18 cellular contexts compared by ENCODE assay signal in the genomic region with DNA sequence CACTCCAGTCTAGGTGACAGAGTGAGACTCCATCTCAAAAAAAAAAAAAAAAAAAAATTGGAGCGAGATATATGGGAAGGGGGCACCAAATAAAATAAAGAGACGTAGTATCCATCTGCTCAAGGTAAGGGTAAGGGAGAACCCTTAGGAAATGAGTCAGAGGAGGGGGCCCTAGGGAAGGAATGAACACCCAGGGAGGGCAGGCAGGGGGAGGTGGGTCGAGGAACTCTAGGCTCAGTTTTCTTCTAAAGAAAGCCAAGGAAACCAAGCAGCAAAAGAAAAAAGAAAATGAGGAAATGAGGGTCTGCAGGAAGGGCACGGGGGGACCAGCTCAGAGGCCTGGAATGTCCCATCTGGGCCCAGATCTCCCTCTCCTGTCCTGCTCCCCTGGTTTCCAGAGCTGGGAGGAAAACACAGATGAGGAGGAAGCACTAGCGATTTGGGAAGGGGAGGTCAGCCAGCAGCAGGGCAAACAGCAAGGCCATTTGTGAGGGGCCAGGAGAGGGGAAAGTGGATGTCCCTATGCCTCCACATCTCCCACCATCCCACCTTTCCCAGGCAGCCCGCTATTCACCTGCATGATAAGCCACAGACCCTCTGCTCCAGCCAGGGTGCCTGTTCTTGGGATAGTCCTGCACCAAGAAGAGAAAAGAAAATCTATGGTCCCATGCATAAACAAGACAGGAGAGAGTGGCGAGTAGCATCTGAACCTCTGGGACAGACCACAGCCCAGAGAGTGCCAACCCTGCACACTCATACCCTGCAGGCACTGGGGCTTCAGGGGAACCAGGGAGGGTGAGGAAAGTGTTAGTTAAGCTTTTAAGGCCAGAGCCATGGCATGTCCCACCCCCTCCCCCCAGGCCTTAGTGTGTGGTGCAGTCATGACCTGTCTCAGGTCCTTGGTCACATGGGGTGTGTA. TPM values are rescaled to one million over a fixed set of nuclear protein-coding genes. Genes with fewer than 3 reads are reported as not detected.
DNase-seq lines count a peak whose midpoint lies in the region; ATAC-seq and TF ChIP-seq lines count a peak whose summit lies in the region.
"Had no signal": no experiment of that assay in that cellular context is flagged by ENCODE, and none has a peak within 500 bp of the region (broad histone marks: within the 10 kb centered on the region; RNA-seq: fewer than 3 reads in every experiment).

No MANE protein-coding gene starts in this region.

- H2AFZ ChIP-seq in ACC112 (ENCODE audit: low read length, unreplicated experiment): no peak overlapping the region
- H2AFZ ChIP-seq in GM23248: no peak overlapping the region

- H3K4me2 ChIP-seq in GM23248 (ENCODE audit: unreplicated experiment): no peak overlapping the region

- H3K9me3 ChIP-seq in GM23248 (ENCODE audit: low read depth): no peaks in the 10 kb centered on the region
- no peaks in the 10 kb centered on the region for H3K9me3 ChIP-seq in ovary

- no peaks in the 10 kb centered on the region for H3K9me3 Mint-ChIP-seq in central memory CD8-positive, alpha-beta T cell
- H3K9me3 Mint-ChIP-seq: effector memory CD8-positive, alpha-beta T cell had no signal

- TF ChIP-seq EP300 in ovary (IDR thresholded peaks at IDR 0.05): no peak

- H3K36me3 Mint-ChIP-seq in central memory CD8-positive, alpha-beta T cell (ENCODE audit: insufficient read depth): peaks cover 38% of the 10 kb centered on the region

- DNase-seq in GM23248 (peak; percentile 52), ovary (peak in 4 of 5 donors; percentile 5 to 33 (median 20)), NCI-H1092 (lab: John Stamatoyannopoulos, UW) (no peak), NCI-H2196 treated with DMSO at 0.1 percent for 48 hours (lab: John Stamatoyannopoulos, UW; ENCODE audit: unreplicated experiment) (no peak), RPMI8226 (no peak)
- no peak for DNase-seq in central memory CD8-positive, alpha-beta T cell (ENCODE audit: low spot score in 2 of 2)
- no peak for DNase-seq in stimulated activated CD4-positive, alpha-beta T cell treated with anti-CD3 and anti-CD28 coated beads, Interleukin-4, amount 100 ng/mL, for 1 hour
- DNase-seq: activated CD4-positive, alpha-beta T cell treated with anti-CD3 and anti-CD28 coated beads, Interleukin-2, amount 50 U/mL, for 4 hours; activated gamma-delta T cell treated with Interleukin-2 at 50 U/mL for 16 hours; effector memory CD8-positive, alpha-beta T cell; NCI-H1930; NCI-H524 treated with DMSO at 0.1 percent for 48 hours; occipital lobe; small intestine; substantia nigra had no signal

- in situ Hi-C loops in GM23248 (cut with MboI): no loop called here

- TF ChIP-seq POLR2A in ovary (IDR thresholded peaks at IDR 0.05): peak; percentile 11

- TF ChIP-seq CTCF in ovary (IDR thresholded peaks at IDR 0.05): no peak

- H3K4me1 ChIP-seq in ACC112 (ENCODE audit: control insufficient read depth, insufficient read depth, low read length, unreplicated experiment): peaks cover 85% of the 10 kb centered on the region
- H3K4me1 ChIP-seq in GM23248 (ENCODE audit: insufficient read depth): peaks cover 48% of the 10 kb centered on the region
- H3K4me1 ChIP-seq in ovary (ENCODE audit: insufficient read depth): peaks cover 45% of the 10 kb centered on the region

- no peaks in the 10 kb centered on the region for H3K27me3 ChIP-seq in ACC112 (ENCODE audit: insufficient read depth, low read length)
- no peaks in the 10 kb centered on the region for H3K27me3 ChIP-seq in GM23248 (replicated peaks; ENCODE audit: insufficient read depth)
- no peaks in the 10 kb centered on the region for H3K27me3 ChIP-seq in ovary

- intact Hi-C loops in ovary (cut with DNase I): loop anchor here in 3 of 4 donors (2.0 to 5.0 kb wide), 2 partner anchors 31 to 130 kb away; no protein-coding TSS in a partner anchor

- no peaks in the 10 kb centered on the region for H4K20me1 ChIP-seq in GM23248 (ENCODE audit: insufficient read depth)

- H3K79me2 ChIP-seq in ACC112 (ENCODE audit: control insufficient read depth, insufficient read depth, low read length, unreplicated experiment) (no peaks in the 10 kb centered on the region), GM23248 (ENCODE audit: insufficient read depth) (peaks cover 4% of the 10 kb centered on the region)

- peaks cover 5% of the 10 kb centered on the region; the same call in 1 of the 2 replicates for H3K36me3 ChIP-seq in ACC112 (ENCODE audit: insufficient read depth, low read length)
- H3K36me3 ChIP-seq in GM23248 (ENCODE audit: low read depth): peaks cover 7% of the 10 kb centered on the region; the same call in 1 of the 2 replicates
- H3K36me3 ChIP-seq in ovary: no peaks in the 10 kb centered on the region

- H3K4me1 Mint-ChIP-seq in central memory CD8-positive, alpha-beta T cell: peaks cover 27% of the 10 kb centered on the region

- H3K27ac ChIP-seq in ACC112 (ENCODE audit: low read depth, low read length) (0 out of 2 replicates have a peak overlapping the region, but pooled peaks have one; percentile 13), GM23248 (peak overlapping the region; percentile 14; the same call in 1 of the 2 replicates), ovary (peak overlapping the region; percentile 11 to 41)

- WGBS in GM23248 (ENCODE audit: low coverage in 1 of 2, low lambda C conversion rate in 2 of 2, missing lambda C conversion rate in 2 of 2), 2 experiments: 71 to 79% methylated on average over 7 of the region's 7 CpGs
- WGBS in ovary, 3 donors: 72 to 78% (median 72%) methylated on average over 7 of the region's 7 CpGs

- H3K4me3 Mint-ChIP-seq in central memory CD8-positive, alpha-beta T cell: no peak overlapping the region
- H3K4me3 Mint-ChIP-seq: effector memory CD8-positive, alpha-beta T cell had no signal

- no peak overlapping the region for H3K9ac ChIP-seq in GM23248

- no peak for ATAC-seq in central memory CD8-positive, alpha-beta T cell (replicated peaks; ENCODE audit: extremely low read depth, poor library complexity, severe bottlenecking)
- ATAC-seq: Panc1 had no signal

- no peaks in the 10 kb centered on the region for H3K9me2 ChIP-seq in GM23248 (ENCODE audit: insufficient read depth)

- no peaks in the 10 kb centered on the region for H3K27me3 Mint-ChIP-seq in central memory CD8-positive, alpha-beta T cell
- H3K27me3 Mint-ChIP-seq: effector memory CD8-positive, alpha-beta T cell had no signal

- H3F3A ChIP-seq in GM23248 (ENCODE audit: insufficient read depth): peaks cover 40% of the 10 kb centered on the region

- H3K27ac Mint-ChIP-seq in central memory CD8-positive, alpha-beta T cell (ENCODE audit: low read depth): peak overlapping the region; percentile 70

- H3K4me3 ChIP-seq in ACC112 (ENCODE audit: low read depth, low read length) (no peak overlapping the region), GM23248 (no peak overlapping the region), ovary (no peak overlapping the region)

RNA-seq across cellular contexts. Expression of a gene that starts 11.9 kb away (rescaled TPM):
- 42.5 and 48.7 TPM in 2 replicates for total RNA-seq in GM23248 (2014; rRNA removed; shearing (Covaris generic))
- polyA plus RNA-seq in GM23248 (2016; fragmentation: Nextera tagmentation; extraction: Ambion mirVana) (54.7 and 55.5 TPM in 2 replicates), ovary (10 to 100 TPM; 36.9 to 39.9 TPM)
- 10 to 100 TPM; 28.5 to 88.1 (median 79.9) TPM for total RNA-seq in ovary

RNA-seq across cellular contexts. Expression of a gene that starts 17.5 kb away (rescaled TPM):
- 41.6 and 48.6 TPM in 2 replicates for total RNA-seq in GM23248 (2014; rRNA removed; shearing (Covaris generic))
- polyA plus RNA-seq in GM23248 (2016; fragmentation: Nextera tagmentation; extraction: Ambion mirVana): 24.1 and 26.1 TPM in 2 replicates
- 100 to 1,000 TPM in 6 of 7 donors, 10 to 100 TPM in 1; 88.7 to 255 (median 190) TPM for total RNA-seq in ovary
- polyA plus RNA-seq in ovary: 100 to 1,000 TPM in 1 of 2 donors, 10 to 100 TPM in 1; 66.8 to 161 TPM

RNA-seq across cellular contexts. Expression of a gene that starts 30.1 kb away (rescaled TPM):
- 1,132 and 1,614 TPM in 2 replicates for total RNA-seq in GM23248 (2014; rRNA removed; shearing (Covaris generic))
- polyA plus RNA-seq in GM23248 (2016; fragmentation: Nextera tagmentation; extraction: Ambion mirVana): 1,827 and 1,899 TPM in 2 replicates
- 100 to 1,000 TPM in 6 of 7 donors, 10 to 100 TPM in 1; 81.3 to 685 (median 224) TPM for total RNA-seq in ovary
- 100 to 1,000 TPM in 1 of 2 donors, 10 to 100 TPM in 1; 78.9 to 112 TPM for polyA plus RNA-seq in ovary

RNA-seq across cellular contexts. Expression of a gene that starts 36.0 kb away (rescaled TPM):
- not detected in 2 replicates for total RNA-seq in GM23248 (2014; rRNA removed; shearing (Covaris generic))
- 0.33 and 0.43 TPM in 2 replicates for polyA plus RNA-seq in GM23248 (2016; fragmentation: Nextera tagmentation; extraction: Ambion mirVana)
- under 1 TPM in 3 of 7 donors, not detected in 4; 0.17 to 0.72 (median 0.53) TPM for total RNA-seq in ovary
- polyA plus RNA-seq in ovary: under 1 TPM; 0.07 to 0.28 TPM
- total RNA-seq: LHCN-M2, occipital lobe had no signal

Comparison
In these comparisons a context has a peak if more than half of its experiments do, and no peak if none do; other contexts are left out.
1. DNase-seq: peak in GM23248 (single experiment) and ovary (4 of 5); none in central memory CD8-positive, alpha-beta T cell (0 of 2), NCI-H1092 (single experiment), stimulated activated CD4-positive, alpha-beta T cell treated with anti-CD3 and anti-CD28 coated beads, Interleukin-4, amount 100 ng/mL, for 1 hour (single experiment), NCI-H2196 treated with DMSO at 0.1 percent for 48 hours (single experiment) and RPMI8226 (single experiment).
2. Peak in every context shown above with its lines, with median percentiles within 50 percentile points of each other: H3K27ac ChIP-seq.